In the genomic region with DNA sequence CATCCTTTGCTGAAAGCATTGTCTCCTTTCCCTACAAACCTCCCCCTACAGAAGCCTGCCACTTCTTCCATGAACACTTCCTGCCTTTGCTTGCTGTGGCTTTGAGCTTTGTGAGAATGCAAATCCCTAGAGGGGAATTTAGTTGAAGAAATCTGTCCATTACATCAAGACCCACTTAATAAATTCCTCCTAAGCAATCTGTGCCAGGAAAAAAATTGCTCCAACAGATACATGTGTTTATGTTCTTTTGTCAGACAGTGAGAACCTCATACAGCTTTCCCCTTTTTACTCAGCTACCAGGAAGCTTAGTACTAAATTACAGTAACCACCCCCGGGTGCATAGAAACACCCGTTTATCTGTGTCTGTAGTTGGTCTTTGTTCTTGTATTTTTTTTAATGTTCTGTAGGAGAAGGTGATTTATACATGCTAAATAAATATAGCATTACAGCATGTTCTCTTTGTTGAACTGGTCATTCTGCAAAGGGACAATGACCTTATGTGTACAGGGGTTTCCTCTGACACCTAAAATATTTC, we compare ENCODE assay signal across 16 cellular contexts. TPM values are rescaled to one million over a fixed set of nuclear protein-coding genes. Genes with fewer than 3 reads are reported as not detected.
A peak's percentile ranks its signal among the peaks of the same experiment; 100 is the strongest.
DNase-seq lines count a peak whose midpoint lies in the region; ATAC-seq and TF ChIP-seq lines count a peak whose summit lies in the region.
"Had no signal": no experiment of that assay in that cellular context is flagged by ENCODE, and none has a peak within 500 bp of the region (broad histone marks: within the 10 kb centered on the region; RNA-seq: fewer than 3 reads in every experiment).

No MANE protein-coding gene starts in this region.

- H3K27ac ChIP-seq in 22Rv1 (peak overlapping the region; percentile 83), BLaER1 (no peak overlapping the region), SK-N-MC (no peak overlapping the region), lower lobe of right lung (no peak overlapping the region)
- H3K27ac ChIP-seq: gastroesophageal sphincter had no signal

- TF ChIP-seq CTCF in 22Rv1 (IDR thresholded peaks at IDR 0.05) = no peak
- TF ChIP-seq CTCF in lower lobe of right lung (IDR thresholded peaks at IDR 0.05) = no peak

- intact Hi-C loops in lower lobe of right lung (cut with DNase I) = no loop called here

- H3K9me3 ChIP-seq in BLaER1 = 0 out of 2 replicates have a peak, but pooled peaks cover 5% of the 10 kb centered on the region
- no peaks in the 10 kb centered on the region for H3K9me3 ChIP-seq in SK-N-MC (ENCODE audit: low read depth, low read length)
- H3K9me3 ChIP-seq in lower lobe of right lung = no peaks in the 10 kb centered on the region
- H3K9me3 ChIP-seq: gastroesophageal sphincter had no signal

- no peak overlapping the region for H3K4me3 ChIP-seq in BLaER1
- H3K4me3 ChIP-seq in SK-N-MC = no peak overlapping the region
- H3K4me3 ChIP-seq in lower lobe of right lung = no peak overlapping the region
- H3K4me3 ChIP-seq: gastroesophageal sphincter had no signal

- H3K9ac ChIP-seq in BLaER1 (no peak overlapping the region), SK-N-MC (ENCODE audit: insufficient read length) (no peak overlapping the region)

- H3K27me3 ChIP-seq in BLaER1 (no peaks in the 10 kb centered on the region), lower lobe of right lung (ENCODE audit: low read depth) (no peaks in the 10 kb centered on the region)
- H3K27me3 ChIP-seq: gastroesophageal sphincter had no signal

- DNase-seq in SK-N-MC (ENCODE audit: low read depth, low spot score) = peak; percentile 39
- peak; percentile 50 for DNase-seq in foreskin melanocyte
- DNase-seq in lower lobe of right lung = no peak
- DNase-seq in ACHN = no peak
- DNase-seq: activated T-cell treated with anti-CD3 and anti-CD28 coated beads, Interleukin-2, amount 50 U/mL, for 4 hours; anterior cingulate cortex; CD8-positive, alpha-beta memory T cell; islet precursor cell; naive thymus-derived CD8-positive, alpha-beta T cell; NCI-H187; NK-92 treated with Interleukin-12 subunit alpha and Interleukin-12 subunit beta, amount 100 ng/mL, for 24 hours had no signal

- no peaks in the 10 kb centered on the region for H4K20me1 ChIP-seq in BLaER1

- H3K36me3 ChIP-seq in BLaER1 = no peaks in the 10 kb centered on the region
- no peaks in the 10 kb centered on the region for H3K36me3 ChIP-seq in SK-N-MC (ENCODE audit: insufficient read depth, low read length)
- no peaks in the 10 kb centered on the region for H3K36me3 ChIP-seq in lower lobe of right lung
- H3K36me3 ChIP-seq: gastroesophageal sphincter had no signal

- ATAC-seq in HG02798 (IDR thresholded peaks at IDR 0.05; ENCODE audit: poor library complexity, unreplicated experiment) (no peak), HG02642 (IDR thresholded peaks at IDR 0.05; ENCODE audit: poor library complexity, unreplicated experiment) (no peak), lower lobe of right lung (no peak)
- ATAC-seq: activated T-cell treated with anti-CD3 and anti-CD28 coated beads, Interleukin-2, amount 50 U/mL, for 4 hours; gastroesophageal sphincter; naive thymus-derived CD8-positive, alpha-beta T cell had no signal

- peaks cover 13% of the 10 kb centered on the region for H3K4me1 ChIP-seq in BLaER1
- no peaks in the 10 kb centered on the region for H3K4me1 ChIP-seq in lower lobe of right lung

- in situ Hi-C loops in ACHN (cut with HindIII; ENCODE audit: low pct_ligation_motif_present, low pct_unique_long_range_greater_than_20kb, low sequenced_read_pairs) = no loop called here

- peak overlapping the region; percentile 45 for H3K4me2 ChIP-seq in BLaER1

RNA-seq across cellular contexts. Expression of a gene that starts 43.9 kb away (rescaled TPM):
- 0.92 TPM for total RNA-seq in lower lobe of right lung
- total RNA-seq: activated T-cell treated with anti-CD3 and anti-CD28 coated beads, Interleukin-2, amount 50 U/mL, for 4 hours; CD8-positive, alpha-beta memory T cell; naive thymus-derived CD8-positive, alpha-beta T cell had no signal

Comparison
In these comparisons a context has a peak if more than half of its experiments do, and no peak if none do; other contexts are left out.
1. DNase-seq: peak in SK-N-MC (single experiment) and foreskin melanocyte (single experiment); none in lower lobe of right lung (single experiment) and ACHN (single experiment).